Comparison of ENCODE assay signal across 2 cellular contexts in genomic region chr1:206841609-206842323, GRCh38.
TF ChIP-seq lines count a peak whose summit lies in the region.

No MANE protein-coding gene starts in this region.

TF ChIP-seq in IMR-90, 13 proteins besides CTCF, POLR2A, EP300 and RAD21:
- no peak for TF ChIP-seq CHD1 (IDR thresholded peaks at IDR 0.05; ENCODE audit: low read depth, low read length)
- TF ChIP-seq, protein P1, sequence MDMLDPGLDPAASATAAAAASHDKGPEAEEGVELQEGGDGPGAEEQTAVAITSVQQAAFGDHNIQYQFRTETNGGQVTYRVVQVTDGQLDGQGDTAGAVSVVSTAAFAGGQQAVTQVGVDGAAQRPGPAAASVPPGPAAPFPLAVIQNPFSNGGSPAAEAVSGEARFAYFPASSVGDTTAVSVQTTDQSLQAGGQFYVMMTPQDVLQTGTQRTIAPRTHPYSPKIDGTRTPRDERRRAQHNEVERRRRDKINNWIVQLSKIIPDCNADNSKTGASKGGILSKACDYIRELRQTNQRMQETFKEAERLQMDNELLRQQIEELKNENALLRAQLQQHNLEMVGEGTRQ (IDR thresholded peaks at IDR 0.05; ENCODE audit: low read depth, low read length) = no peak
- TF ChIP-seq BHLHE40 (IDR thresholded peaks at IDR 0.05; ENCODE audit: low read depth, low read length) = no peak
- TF ChIP-seq, protein P2, sequence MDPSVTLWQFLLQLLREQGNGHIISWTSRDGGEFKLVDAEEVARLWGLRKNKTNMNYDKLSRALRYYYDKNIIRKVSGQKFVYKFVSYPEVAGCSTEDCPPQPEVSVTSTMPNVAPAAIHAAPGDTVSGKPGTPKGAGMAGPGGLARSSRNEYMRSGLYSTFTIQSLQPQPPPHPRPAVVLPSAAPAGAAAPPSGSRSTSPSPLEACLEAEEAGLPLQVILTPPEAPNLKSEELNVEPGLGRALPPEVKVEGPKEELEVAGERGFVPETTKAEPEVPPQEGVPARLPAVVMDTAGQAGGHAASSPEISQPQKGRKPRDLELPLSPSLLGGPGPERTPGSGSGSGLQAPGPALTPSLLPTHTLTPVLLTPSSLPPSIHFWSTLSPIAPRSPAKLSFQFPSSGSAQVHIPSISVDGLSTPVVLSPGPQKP (IDR thresholded peaks at IDR 0.05; ENCODE audit: borderline replicate concordance, low read depth, low read length) = no peak
- no peak for TF ChIP-seq FOS (IDR thresholded peaks at IDR 0.05; ENCODE audit: low read depth, low read length)
- TF ChIP-seq RFX5 (IDR thresholded peaks at IDR 0.05; ENCODE audit: low read depth, low read length) = no peak
- no peak for TF ChIP-seq MXI1 (IDR thresholded peaks at IDR 0.05; ENCODE audit: borderline replicate concordance, low read depth, low read length)
- no peak for TF ChIP-seq CEBPB (IDR thresholded peaks at IDR 0.05; ENCODE audit: low read depth, low read length)
- no peak for TF ChIP-seq MAFK (IDR thresholded peaks at IDR 0.05; ENCODE audit: low read depth, low read length)
- TF ChIP-seq SMC3 (IDR thresholded peaks at IDR 0.05; ENCODE audit: low read depth, low read length) = no peak
- TF ChIP-seq NFE2L2 (IDR thresholded peaks at IDR 0.05; ENCODE audit: low read depth, low read length) = no peak
- no peak for TF ChIP-seq MAZ (IDR thresholded peaks at IDR 0.05; ENCODE audit: borderline replicate concordance, low read depth, low read length)
- TF ChIP-seq RCOR1 (IDR thresholded peaks at IDR 0.05; ENCODE audit: insufficient replicate concordance, low read length) = no peak

TF ChIP-seq in GM12878, 131 proteins besides CTCF, POLR2A, EP300 and RAD21:
- no peak for TF ChIP-seq MYB (IDR thresholded peaks at IDR 0.05; ENCODE audit: borderline replicate concordance, low read depth, low read length)
- TF ChIP-seq MLLT1 (IDR thresholded peaks at IDR 0.05) = no peak
- no peak for TF ChIP-seq TAF1 (IDR thresholded peaks at IDR 0.05; ENCODE audit: borderline replicate concordance, low read depth, low read length)
- TF ChIP-seq JUNB (IDR thresholded peaks at IDR 0.05) = no peak
- TF ChIP-seq BMI1 (IDR thresholded peaks at IDR 0.05; ENCODE audit: borderline replicate concordance) = no peak
- no peak for TF ChIP-seq NR2F1 (conservative IDR thresholded peaks at IDR 0.05)
- TF ChIP-seq MTA2 (IDR thresholded peaks at IDR 0.05; ENCODE audit: low read depth) = no peak
- TF ChIP-seq HDAC6 (IDR thresholded peaks at IDR 0.05; ENCODE audit: unreplicated experiment) = no peak
- TF ChIP-seq ESRRA (IDR thresholded peaks at IDR 0.05; ENCODE audit: low read length) = no peak
- TF ChIP-seq PAX5 (IDR thresholded peaks at IDR 0.05; ENCODE audit: borderline replicate concordance, low read depth, low read length) = no peak
- no peak for TF ChIP-seq TCF3 (IDR thresholded peaks at IDR 0.05; ENCODE audit: borderline replicate concordance, insufficient read depth, low read depth, low read length)
- TF ChIP-seq, protein P3, sequence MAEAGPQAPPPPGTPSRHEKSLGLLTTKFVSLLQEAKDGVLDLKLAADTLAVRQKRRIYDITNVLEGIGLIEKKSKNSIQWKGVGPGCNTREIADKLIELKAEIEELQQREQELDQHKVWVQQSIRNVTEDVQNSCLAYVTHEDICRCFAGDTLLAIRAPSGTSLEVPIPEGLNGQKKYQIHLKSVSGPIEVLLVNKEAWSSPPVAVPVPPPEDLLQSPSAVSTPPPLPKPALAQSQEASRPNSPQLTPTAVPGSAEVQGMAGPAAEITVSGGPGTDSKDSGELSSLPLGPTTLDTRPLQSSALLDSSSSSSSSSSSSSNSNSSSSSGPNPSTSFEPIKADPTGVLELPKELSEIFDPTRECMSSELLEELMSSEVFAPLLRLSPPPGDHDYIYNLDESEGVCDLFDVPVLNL (IDR thresholded peaks at IDR 0.05; ENCODE audit: low read depth, low read length) = no peak
- TF ChIP-seq, protein P4, sequence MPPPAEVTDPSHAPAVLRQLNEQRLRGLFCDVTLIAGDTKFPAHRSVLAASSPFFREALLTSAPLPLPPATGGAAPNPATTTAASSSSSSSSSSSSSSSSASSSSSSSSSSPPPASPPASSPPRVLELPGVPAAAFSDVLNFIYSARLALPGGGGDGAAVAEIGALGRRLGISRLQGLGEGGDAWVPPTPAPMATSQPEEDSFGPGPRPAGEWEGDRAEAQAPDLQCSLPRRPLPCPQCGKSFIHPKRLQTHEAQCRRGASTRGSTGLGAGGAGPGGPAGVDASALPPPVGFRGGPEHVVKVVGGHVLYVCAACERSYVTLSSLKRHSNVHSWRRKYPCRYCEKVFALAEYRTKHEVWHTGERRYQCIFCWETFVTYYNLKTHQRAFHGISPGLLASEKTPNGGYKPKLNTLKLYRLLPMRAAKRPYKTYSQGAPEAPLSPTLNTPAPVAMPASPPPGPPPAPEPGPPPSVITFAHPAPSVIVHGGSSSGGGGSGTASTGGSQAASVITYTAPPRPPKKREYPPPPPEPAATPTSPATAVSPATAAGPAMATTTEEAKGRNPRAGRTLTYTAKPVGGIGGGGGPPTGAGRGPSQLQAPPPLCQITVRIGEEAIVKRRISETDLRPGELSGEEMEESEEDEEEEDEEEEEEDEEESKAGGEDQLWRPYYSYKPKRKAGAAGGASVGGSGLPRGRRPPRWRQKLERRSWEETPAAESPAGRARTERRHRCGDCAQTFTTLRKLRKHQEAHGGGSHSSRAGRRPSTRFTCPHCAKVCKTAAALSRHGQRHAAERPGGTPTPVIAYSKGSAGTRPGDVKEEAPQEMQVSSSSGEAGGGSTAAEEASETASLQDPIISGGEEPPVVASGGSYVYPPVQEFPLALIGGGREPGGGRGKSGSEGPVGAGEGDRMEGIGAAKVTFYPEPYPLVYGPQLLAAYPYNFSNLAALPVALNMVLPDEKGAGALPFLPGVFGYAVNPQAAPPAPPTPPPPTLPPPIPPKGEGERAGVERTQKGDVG (CRISPR knock-in tag; IDR thresholded peaks at IDR 0.05) = no peak
- no peak for TF ChIP-seq ETV6 (conservative IDR thresholded peaks at IDR 0.05 in 1 of 2, IDR thresholded peaks at IDR 0.05 in 1 of 2; ENCODE audit: borderline replicate concordance in 1 of 2, low read depth in 1 of 2)
- no peak for TF ChIP-seq BHLHE40 (IDR thresholded peaks at IDR 0.05; ENCODE audit: borderline replicate concordance in 1 of 2, low read depth in 2 of 2, low read length in 1 of 2)
- no peak for TF ChIP-seq IKZF2 (IDR thresholded peaks at IDR 0.05)
- TF ChIP-seq NFXL1 (IDR thresholded peaks at IDR 0.05; ENCODE audit: borderline replicate concordance) = no peak
- TF ChIP-seq RB1 (IDR thresholded peaks at IDR 0.05; ENCODE audit: borderline replicate concordance) = no peak
